In genomic region chrX:49172280-49172780, GRCh38 we compare ENCODE assay signal across 1 cellular context.
TF ChIP-seq lines count a peak whose summit lies in the region.

No MANE protein-coding gene starts in this region.

TF ChIP-seq in K562, 482 proteins besides CTCF, POLR2A, EP300 and RAD21 (continued from another document):
- no peak for TF ChIP-seq ZNF398 (CRISPR knock-in tag; IDR thresholded peaks at IDR 0.05)
- 0 out of 4 replicates have a peak, but pooled peaks of 1 of the 2 experiments have one; percentile 24 for TF ChIP-seq MNT (conservative IDR thresholded peaks at IDR 0.05)
- peak; percentile 32; the same call in 1 of the 2 replicates for TF ChIP-seq RB1 (IDR thresholded peaks at IDR 0.05; ENCODE audit: low read depth)
- TF ChIP-seq RCOR1 (IDR thresholded peaks at IDR 0.05; ENCODE audit: borderline replicate concordance in 1 of 2, low read depth in 2 of 2, low read length in 2 of 2): no peak
- TF ChIP-seq NFE2 (IDR thresholded peaks at IDR 0.05; ENCODE audit: low read depth): no peak
- no peak for TF ChIP-seq ZNF717 (CRISPR knock-in tag; IDR thresholded peaks at IDR 0.05)
- no peak for TF ChIP-seq ELF2 (CRISPR knock-in tag; IDR thresholded peaks at IDR 0.05)
- TF ChIP-seq SIN3A (IDR thresholded peaks at IDR 0.05; ENCODE audit: borderline replicate concordance in 2 of 2, control insufficient read depth in 1 of 2, low read depth in 2 of 2, low read length in 2 of 2): peak in 1 of 2 experiments; percentile 32; a peak in 1 of 4 replicates
- TF ChIP-seq TBP (optimal IDR thresholded peaks at IDR 0.05; ENCODE audit: low read depth, low read length): no peak
- no peak for TF ChIP-seq ZBTB17 (CRISPR knock-in tag; IDR thresholded peaks at IDR 0.05)
- peak; percentile 20; the same call in 1 of the 2 replicates for TF ChIP-seq ZNF592 (IDR thresholded peaks at IDR 0.05)
- TF ChIP-seq ZBTB7A (IDR thresholded peaks at IDR 0.05; ENCODE audit: borderline replicate concordance, control insufficient read depth, low read depth, low read length): peak; percentile 30; the same call in 1 of the 2 replicates
- TF ChIP-seq RREB1 (CRISPR knock-in tag; IDR thresholded peaks at IDR 0.05): no peak
- TF ChIP-seq ZNF830 (CRISPR knock-in tag; IDR thresholded peaks at IDR 0.05): 0 out of 2 replicates have a peak, but pooled peaks have one; percentile 51
- peak; percentile 11 for TF ChIP-seq FIP1L1 (IDR thresholded peaks at IDR 0.05; ENCODE audit: low read depth, low read length, poor library complexity, severe bottlenecking)
- peak; percentile 72 for TF ChIP-seq RFX1 (IDR thresholded peaks at IDR 0.05)
- 0 out of 6 replicates have a peak, but pooled peaks of 1 of the 3 experiments have one; percentile 12 for TF ChIP-seq ZBTB11 (CRISPR knock-in tag; IDR thresholded peaks at IDR 0.05)
- peak; percentile 30 for TF ChIP-seq SAP30 (IDR thresholded peaks at IDR 0.05; ENCODE audit: borderline replicate concordance, insufficient read depth, low read depth, low read length, poor library complexity, severe bottlenecking)
- TF ChIP-seq TCF15 (CRISPR knock-in tag; IDR thresholded peaks at IDR 0.05): no peak
- no peak for TF ChIP-seq IRF2 (CRISPR knock-in tag; IDR thresholded peaks at IDR 0.05)
- TF ChIP-seq ZKSCAN1 (IDR thresholded peaks at IDR 0.05; ENCODE audit: low read depth, low read length): no peak
- TF ChIP-seq TEAD1 (CRISPR knock-in tag; IDR thresholded peaks at IDR 0.05): no peak
- TF ChIP-seq XRCC5 (IDR thresholded peaks at IDR 0.05; ENCODE audit: low read depth, low read length): no peak
- TF ChIP-seq YY1 (IDR thresholded peaks at IDR 0.05; ENCODE audit: borderline replicate concordance in 1 of 3, control insufficient read depth in 1 of 3, extremely low read depth in 1 of 3, insufficient read depth in 3 of 3, insufficient read length in 1 of 3, insufficient replicate concordance in 2 of 3, low read depth in 1 of 3, low read length in 2 of 3): no peak
- peak; percentile 47; the same call in 1 of the 2 replicates for TF ChIP-seq ZNF740 (CRISPR knock-in tag; IDR thresholded peaks at IDR 0.05)
- no peak for TF ChIP-seq ZNF740 (tag; IDR thresholded peaks at IDR 0.05)
- TF ChIP-seq RBFOX2 (IDR thresholded peaks at IDR 0.05; ENCODE audit: low read depth, low read length): peak; percentile 79
- peak; percentile 27; the same call in 1 of the 2 replicates for TF ChIP-seq ZBTB33 (CRISPR knock-in tag; IDR thresholded peaks at IDR 0.05)
- no peak for TF ChIP-seq TGIF2 (CRISPR knock-in tag; IDR thresholded peaks at IDR 0.05)
- no peak for TF ChIP-seq KHSRP (IDR thresholded peaks at IDR 0.05)
- TF ChIP-seq HLTF (IDR thresholded peaks at IDR 0.05): no peak
- peak; percentile 32; the same call in 1 of the 2 replicates for TF ChIP-seq ZFX (CRISPR knock-in tag; IDR thresholded peaks at IDR 0.05)
- no peak for TF ChIP-seq SREBF1 (IDR thresholded peaks at IDR 0.05; ENCODE audit: borderline replicate concordance, low read depth, low read length)
- no peak for TF ChIP-seq ZBTB26 (CRISPR knock-in tag; IDR thresholded peaks at IDR 0.05)
- no peak for TF ChIP-seq CTBP1 (IDR thresholded peaks at IDR 0.05; ENCODE audit: borderline replicate concordance)
- TF ChIP-seq SMAD2 (IDR thresholded peaks at IDR 0.05; ENCODE audit: low read depth, low read length): no peak
- no peak for TF ChIP-seq SUPT5H (IDR thresholded peaks at IDR 0.05)
TF ChIP-seq in K562: peak in this region for 24.
